ENCODE assay signal across 2 cellular contexts in the genomic region with DNA sequence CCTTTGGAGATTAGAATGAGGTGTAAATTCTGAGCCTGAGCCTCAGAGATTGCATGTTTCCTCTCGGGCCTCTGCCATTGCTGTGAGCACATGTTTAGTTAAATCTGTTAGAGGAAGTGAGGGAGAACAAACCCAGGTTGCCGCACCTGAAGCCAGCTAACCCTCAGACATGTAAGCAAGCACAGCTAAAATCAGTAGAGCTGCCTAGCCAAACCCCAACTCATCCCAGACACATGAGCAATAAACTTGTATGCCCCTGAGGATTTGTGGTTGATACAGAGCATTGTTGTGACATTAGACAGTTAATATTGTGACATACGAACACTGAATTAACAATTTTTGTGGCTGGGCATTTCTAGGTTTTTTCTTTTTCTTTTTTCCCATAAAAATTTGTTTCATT.
TF ChIP-seq lines count a peak whose summit lies in the region.

No MANE protein-coding gene starts in this region.

TF ChIP-seq in liver, 16 proteins besides CTCF, POLR2A, EP300 and RAD21:
- TF ChIP-seq RXRA (IDR thresholded peaks at IDR 0.05): peak; percentile 16 to 30
- TF ChIP-seq MAX (IDR thresholded peaks at IDR 0.05): no peak

TF ChIP-seq in HepG2, 621 proteins besides CTCF, POLR2A, EP300 and RAD21:
- TF ChIP-seq, protein P1, sequence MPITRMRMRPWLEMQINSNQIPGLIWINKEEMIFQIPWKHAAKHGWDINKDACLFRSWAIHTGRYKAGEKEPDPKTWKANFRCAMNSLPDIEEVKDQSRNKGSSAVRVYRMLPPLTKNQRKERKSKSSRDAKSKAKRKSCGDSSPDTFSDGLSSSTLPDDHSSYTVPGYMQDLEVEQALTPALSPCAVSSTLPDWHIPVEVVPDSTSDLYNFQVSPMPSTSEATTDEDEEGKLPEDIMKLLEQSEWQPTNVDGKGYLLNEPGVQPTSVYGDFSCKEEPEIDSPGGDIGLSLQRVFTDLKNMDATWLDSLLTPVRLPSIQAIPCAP (CRISPR knock-in tag; IDR thresholded peaks at IDR 0.05; ENCODE audit: low read depth): no peak
- no peak for TF ChIP-seq ZNF253 (CRISPR knock-in tag; IDR thresholded peaks at IDR 0.05; ENCODE audit: borderline replicate concordance)
- TF ChIP-seq ISL2 (CRISPR knock-in tag; IDR thresholded peaks at IDR 0.05): no peak
TF ChIP-seq in HepG2: peak in this region for 0.
